6 cellular contexts compared by ENCODE assay signal in the genomic region with DNA sequence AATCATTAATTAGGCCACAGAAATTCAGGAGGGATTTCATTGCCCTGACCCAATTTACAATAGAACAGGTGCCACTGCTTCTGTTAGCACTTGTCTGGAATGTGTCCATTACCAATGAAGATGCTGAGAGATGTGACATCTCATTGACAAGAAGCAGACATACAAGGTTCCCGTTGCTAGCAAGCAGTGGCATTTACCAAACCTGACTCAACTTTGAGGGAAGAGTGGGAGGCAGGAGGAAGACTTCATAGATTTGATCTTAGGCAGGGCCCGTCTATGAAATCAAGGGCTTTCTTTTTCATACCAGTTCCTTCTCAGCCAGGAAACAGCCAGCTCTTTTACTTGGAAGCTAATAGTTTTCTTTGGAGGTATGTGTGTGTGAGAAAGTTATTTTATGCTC.
"Had no signal": no experiment of that assay in that cellular context is flagged by ENCODE, and none has a peak within 500 bp of the region (broad histone marks: within the 10 kb centered on the region; RNA-seq: fewer than 3 reads in every experiment).

No MANE protein-coding gene starts in this region.

- H3K27ac ChIP-seq: HL-60 had no signal

- H3K4me3 ChIP-seq: GM23338 had no signal

- ATAC-seq: GM23338, HepG2 had no signal

- DNase-seq: H9, HCEC 1CT, KBM-7 had no signal
